ENCODE assay signal across 27 cellular contexts in genomic region chr20:24656391-24656790, GRCh38.
"Had no signal": no experiment of that assay in that cellular context is flagged by ENCODE, and none has a peak within 500 bp of the region (broad histone marks: within the 10 kb centered on the region; RNA-seq: fewer than 3 reads in every experiment).

No MANE protein-coding gene starts in this region.

- H3K36me3 ChIP-seq: adrenal gland, colonic mucosa, esophagus squamous epithelium, gastroesophageal sphincter, heart right ventricle had no signal

- H3K9me3 Mint-ChIP-seq: activated CD4-positive, alpha-beta memory T cell treated with anti-CD3 and anti-CD28 coated beads, Interleukin-2, amount 10 ng/mL, durations not matched to agents 7 days and 5 days; activated CD4-positive, alpha-beta T cell treated with anti-CD3 and anti-CD28 coated beads, Interleukin-2, amount 10 ng/mL, durations not matched to agents 7 days and 5 days; activated naive CD4-positive, alpha-beta T cell treated with anti-CD3 and anti-CD28 coated beads for 36 hours; activated naive CD4-positive, alpha-beta T cell treated with anti-CD3 and anti-CD28 coated beads, Interleukin-2, amount 50 U/mL, for 24 hours; activated naive CD8-positive, alpha-beta T cell treated with anti-CD3 and anti-CD28 coated beads for 36 hours; activated naive CD8-positive, alpha-beta T cell treated with anti-CD3 and anti-CD28 coated beads, Interleukin-2, amount 50 U/mL, for 24 hours; activated T-cell treated with anti-CD3 and anti-CD28 coated beads, Interleukin-2, amount 50 U/mL, for 24 hours; activated T-cell treated with anti-CD3 and anti-CD28 coated beads, Interleukin-2, amount 50 U/mL, for 72 hours; WTC11 had no signal

- H3K27ac ChIP-seq: adrenal gland, body of pancreas, colonic mucosa, epithelial cell of prostate, esophagus squamous epithelium, gastroesophageal sphincter, heart right ventricle had no signal

- H3K27me3 Mint-ChIP-seq: activated CD4-positive, alpha-beta memory T cell treated with anti-CD3 and anti-CD28 coated beads, Interleukin-2, amount 10 ng/mL, durations not matched to agents 7 days and 5 days; activated CD4-positive, alpha-beta T cell treated with anti-CD3 and anti-CD28 coated beads, Interleukin-2, amount 10 ng/mL, durations not matched to agents 7 days and 5 days; activated naive CD4-positive, alpha-beta T cell treated with anti-CD3 and anti-CD28 coated beads, Interleukin-2, amount 50 U/mL, for 24 hours; activated naive CD8-positive, alpha-beta T cell treated with anti-CD3 and anti-CD28 coated beads for 36 hours; activated T-cell treated with anti-CD3 and anti-CD28 coated beads, Interleukin-2, amount 50 U/mL, for 24 hours had no signal

- H3K9me3 ChIP-seq: adrenal gland, body of pancreas, colonic mucosa, esophagus squamous epithelium, gastroesophageal sphincter, heart right ventricle had no signal

- H3K4me1 ChIP-seq: adrenal gland, body of pancreas, colonic mucosa, esophagus squamous epithelium, gastroesophageal sphincter had no signal

- H3K4me1 Mint-ChIP-seq: activated CD4-positive, alpha-beta memory T cell treated with anti-CD3 and anti-CD28 coated beads, Interleukin-2, amount 10 ng/mL, durations not matched to agents 7 days and 5 days; activated naive CD4-positive, alpha-beta T cell treated with anti-CD3 and anti-CD28 coated beads, Interleukin-2, amount 50 U/mL, for 24 hours; activated naive CD8-positive, alpha-beta T cell treated with anti-CD3 and anti-CD28 coated beads for 36 hours; activated naive CD8-positive, alpha-beta T cell treated with anti-CD3 and anti-CD28 coated beads, Interleukin-2, amount 50 U/mL, for 24 hours had no signal

- H3K36me3 Mint-ChIP-seq: activated naive CD4-positive, alpha-beta T cell treated with anti-CD3 and anti-CD28 coated beads, Interleukin-2, amount 50 U/mL, for 24 hours; activated naive CD8-positive, alpha-beta T cell treated with anti-CD3 and anti-CD28 coated beads for 36 hours; WTC11 had no signal

- H3K4me3 ChIP-seq: adrenal gland, body of pancreas, colonic mucosa, esophagus squamous epithelium, gastroesophageal sphincter, heart right ventricle had no signal

- DNase-seq: activated CD4-positive, alpha-beta memory T cell treated with anti-CD3 and anti-CD28 coated beads, Interleukin-2, amount 10 ng/mL, durations not matched to agents 7 days and 5 days; activated CD4-positive, alpha-beta T cell treated with anti-CD3 and anti-CD28 coated beads for 1 hour; activated CD4-positive, alpha-beta T cell treated with anti-CD3 and anti-CD28 coated beads for 4 hours; activated CD4-positive, alpha-beta T cell treated with anti-CD3 and anti-CD28 coated beads, Interleukin-2, amount 10 ng/mL, durations not matched to agents 7 days and 5 days; activated CD4-positive, alpha-beta T cell treated with anti-CD3 and anti-CD28 coated beads, Interleukin-2, amount 50 U/mL, for 4 hours; activated CD8-positive, alpha-beta memory T cell treated with anti-CD3 and anti-CD28 coated beads, Interleukin-2, amount 50 U/mL, for 48 hours; activated naive CD4-positive, alpha-beta T cell treated with anti-CD3 and anti-CD28 coated beads for 36 hours; activated naive CD8-positive, alpha-beta T cell treated with anti-CD3 and anti-CD28 coated beads for 36 hours; activated naive CD8-positive, alpha-beta T cell treated with anti-CD3 and anti-CD28 coated beads, Interleukin-2, amount 50 U/mL, for 24 hours; activated T-cell treated with anti-CD3 and anti-CD28 coated beads for 4 hours; activated T-cell treated with anti-CD3 and anti-CD28 coated beads, Interleukin-2, amount 50 U/mL, for 24 hours; activated T-cell treated with anti-CD3 and anti-CD28 coated beads, Interleukin-2, amount 50 U/mL, for 72 hours; adrenal gland; amygdala; aorta; body of pancreas; caudate nucleus; colonic mucosa; effector CD8-positive, alpha-beta T cell; esophagus squamous epithelium; foreskin melanocyte; heart right ventricle; T-helper 2 cell had no signal

- H3K27me3 ChIP-seq: adrenal gland, body of pancreas, colonic mucosa, gastroesophageal sphincter, heart right ventricle had no signal

- H3K27ac Mint-ChIP-seq: activated CD4-positive, alpha-beta memory T cell treated with anti-CD3 and anti-CD28 coated beads, Interleukin-2, amount 10 ng/mL, durations not matched to agents 7 days and 5 days; activated CD4-positive, alpha-beta T cell treated with anti-CD3 and anti-CD28 coated beads, Interleukin-2, amount 10 ng/mL, durations not matched to agents 7 days and 5 days; activated naive CD4-positive, alpha-beta T cell treated with anti-CD3 and anti-CD28 coated beads for 36 hours; activated naive CD4-positive, alpha-beta T cell treated with anti-CD3 and anti-CD28 coated beads, Interleukin-2, amount 50 U/mL, for 24 hours; activated naive CD8-positive, alpha-beta T cell treated with anti-CD3 and anti-CD28 coated beads for 36 hours; activated naive CD8-positive, alpha-beta T cell treated with anti-CD3 and anti-CD28 coated beads, Interleukin-2, amount 50 U/mL, for 24 hours; activated T-cell treated with anti-CD3 and anti-CD28 coated beads, Interleukin-2, amount 50 U/mL, for 24 hours; activated T-cell treated with anti-CD3 and anti-CD28 coated beads, Interleukin-2, amount 50 U/mL, for 72 hours; WTC11 had no signal

- H3K4me3 Mint-ChIP-seq: activated CD4-positive, alpha-beta memory T cell treated with anti-CD3 and anti-CD28 coated beads, Interleukin-2, amount 10 ng/mL, durations not matched to agents 7 days and 5 days; activated CD4-positive, alpha-beta T cell treated with anti-CD3 and anti-CD28 coated beads, Interleukin-2, amount 10 ng/mL, durations not matched to agents 7 days and 5 days; activated naive CD4-positive, alpha-beta T cell treated with anti-CD3 and anti-CD28 coated beads for 36 hours; activated naive CD4-positive, alpha-beta T cell treated with anti-CD3 and anti-CD28 coated beads, Interleukin-2, amount 50 U/mL, for 24 hours; activated naive CD8-positive, alpha-beta T cell treated with anti-CD3 and anti-CD28 coated beads for 36 hours; activated naive CD8-positive, alpha-beta T cell treated with anti-CD3 and anti-CD28 coated beads, Interleukin-2, amount 50 U/mL, for 24 hours; activated T-cell treated with anti-CD3 and anti-CD28 coated beads, Interleukin-2, amount 50 U/mL, for 24 hours; activated T-cell treated with anti-CD3 and anti-CD28 coated beads, Interleukin-2, amount 50 U/mL, for 72 hours; WTC11 had no signal
